1 cellular context compared by ENCODE assay signal in genomic region chr9:96100385-96100978, GRCh38.
TF ChIP-seq lines count a peak whose summit lies in the region.

No MANE protein-coding gene starts in this region.

TF ChIP-seq in SK-N-SH, 30 proteins besides CTCF, POLR2A, EP300 and RAD21 (continued from another document):
- TF ChIP-seq PBX3 (IDR thresholded peaks at IDR 0.05): no peak
- TF ChIP-seq, protein P1, sequence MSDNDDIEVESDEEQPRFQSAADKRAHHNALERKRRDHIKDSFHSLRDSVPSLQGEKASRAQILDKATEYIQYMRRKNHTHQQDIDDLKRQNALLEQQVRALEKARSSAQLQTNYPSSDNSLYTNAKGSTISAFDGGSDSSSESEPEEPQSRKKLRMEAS (IDR thresholded peaks at IDR 0.05; ENCODE audit: low read depth): no peak
- no peak for TF ChIP-seq SIN3A (IDR thresholded peaks at IDR 0.05; ENCODE audit: borderline replicate concordance, low read depth, low read length)
- no peak for TF ChIP-seq FOSL2 (IDR thresholded peaks at IDR 0.05; ENCODE audit: borderline replicate concordance, low read depth)
- TF ChIP-seq GABPA (IDR thresholded peaks at IDR 0.05; ENCODE audit: low read depth): no peak
- no peak for TF ChIP-seq CHD2 (IDR thresholded peaks at IDR 0.05; ENCODE audit: low read length, partially characterized antibody)
- TF ChIP-seq RCOR1 (IDR thresholded peaks at IDR 0.05; ENCODE audit: low read length): no peak
- no peak for TF ChIP-seq TAF1 (IDR thresholded peaks at IDR 0.05; ENCODE audit: borderline replicate concordance, low read depth, low read length)
- TF ChIP-seq RFX5 (IDR thresholded peaks at IDR 0.05; ENCODE audit: low read length): no peak
- TF ChIP-seq MEF2A (IDR thresholded peaks at IDR 0.05; ENCODE audit: borderline replicate concordance, low read depth): no peak
- TF ChIP-seq IRF3 (IDR thresholded peaks at IDR 0.05; ENCODE audit: low read depth, low read length): no peak
- no peak for TF ChIP-seq JUND (IDR thresholded peaks at IDR 0.05)
- no peak for TF ChIP-seq FOXJ3 (CRISPR knock-in tag; IDR thresholded peaks at IDR 0.05)
- TF ChIP-seq MXI1 (IDR thresholded peaks at IDR 0.05; ENCODE audit: low read depth, low read length): no peak
- no peak for TF ChIP-seq TCF12 (IDR thresholded peaks at IDR 0.05)
- TF ChIP-seq YY1 (IDR thresholded peaks at IDR 0.05; ENCODE audit: low read depth): no peak
